ENCODE assay signal across 8 cellular contexts in the genomic region with DNA sequence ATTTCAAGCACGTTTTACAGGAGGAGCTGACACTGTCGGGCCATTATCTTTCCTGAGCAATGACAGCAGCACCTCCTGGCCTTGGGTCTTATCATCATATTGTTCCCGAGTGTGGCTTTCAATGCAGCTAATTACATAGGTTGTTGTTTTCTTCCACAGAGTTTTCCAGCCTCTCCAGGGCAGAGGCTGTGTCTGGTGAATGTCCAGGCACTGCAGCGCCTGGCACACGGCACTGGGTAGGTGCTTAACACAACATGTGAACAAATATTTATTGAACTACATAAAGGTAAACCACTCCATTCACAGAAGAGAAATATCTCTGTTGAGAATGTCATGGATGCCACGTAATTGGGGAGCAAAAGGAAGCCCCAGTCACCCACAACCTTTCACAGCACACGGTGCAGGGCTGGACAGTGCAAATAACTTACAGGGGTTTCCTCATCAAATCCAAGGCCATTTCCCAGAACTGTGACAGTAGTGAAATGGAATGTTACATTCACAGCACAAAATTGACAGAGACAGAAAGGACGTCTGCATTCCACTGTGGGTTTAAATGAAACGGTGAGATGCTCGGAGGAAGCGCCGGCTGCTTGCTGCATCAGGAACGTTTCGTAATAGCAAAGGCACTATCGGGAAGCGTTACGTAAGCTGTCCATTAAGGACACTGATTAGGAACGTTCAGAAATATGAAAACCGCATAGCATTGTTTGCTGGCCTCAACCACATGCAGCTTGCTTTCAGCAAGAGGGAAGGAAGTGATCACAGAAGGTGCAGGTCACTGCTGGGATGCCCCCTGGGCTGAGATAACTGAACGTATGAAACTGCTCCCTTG. TPM values are rescaled to one million over a fixed set of nuclear protein-coding genes. Genes with fewer than 3 reads are reported as not detected.
A peak's percentile ranks its signal among the peaks of the same experiment; 100 is the strongest.
DNase-seq lines count a peak whose midpoint lies in the region; ATAC-seq and TF ChIP-seq lines count a peak whose summit lies in the region.

No MANE protein-coding gene starts in this region.

- H3K27ac ChIP-seq in liver (ENCODE audit: low read depth in 1 of 2, low read length in 2 of 2) (peak overlapping the region in 1 of 2 donors; percentile 46), suprapubic skin (no peak overlapping the region)

- H3K36me3 ChIP-seq in liver (ENCODE audit: control insufficient read depth in 4 of 4, insufficient read depth in 3 of 4, low read depth in 1 of 4, low read length in 3 of 4) = no peaks in the 10 kb centered on the region
- no peaks in the 10 kb centered on the region for H3K36me3 ChIP-seq in suprapubic skin
- H3K36me3 ChIP-seq in HAP-1 (replicated peaks) = no peaks in the 10 kb centered on the region

- peaks cover 0 to 15% (median 7%) of the 10 kb centered on the region in 4 donors for H3K27me3 ChIP-seq in liver (ENCODE audit: control insufficient read depth in 4 of 4, insufficient read depth in 4 of 4, low read length in 3 of 4)
- H3K27me3 ChIP-seq in suprapubic skin = peaks cover 51% of the 10 kb centered on the region
- H3K27me3 ChIP-seq in HAP-1 (ENCODE audit: low read depth) = no peaks in the 10 kb centered on the region

- H3K9ac ChIP-seq in liver (ENCODE audit: low read depth in 1 of 2, low read length in 2 of 2) = no peak overlapping the region

- ATAC-seq in GM19395 (IDR thresholded peaks at IDR 0.05; ENCODE audit: unreplicated experiment) = no peak

- TF ChIP-seq CTCF in astrocyte of the cerebellum (IDR thresholded peaks at IDR 0.05; ENCODE audit: low read depth, low read length, missing control alignments) (no peak), liver (IDR thresholded peaks at IDR 0.05; ENCODE audit: low read depth, low read length, missing input control) (no peak), suprapubic skin (IDR thresholded peaks at IDR 0.05) (no peak)

- no peak for TF ChIP-seq POLR2A in suprapubic skin (IDR thresholded peaks at IDR 0.05)

- H3K9me3 ChIP-seq in liver (ENCODE audit: control insufficient read depth in 4 of 4, low read length in 3 of 4) (peaks cover 0 to 8% (median 2%) of the 10 kb centered on the region in 4 donors), suprapubic skin (no peaks in the 10 kb centered on the region), HAP-1 (no peaks in the 10 kb centered on the region)

- in situ Hi-C loops in astrocyte of the cerebellum (cut with HindIII; ENCODE audit: low sequenced_read_pairs) (no loop called here), HAP-1 (cut with MboI; ENCODE audit: low sequenced_read_pairs) (no loop called here)

- H3K4me1 ChIP-seq in liver (ENCODE audit: control insufficient read depth in 4 of 4, insufficient read depth in 4 of 4, low read length in 3 of 4) (peaks cover 0 to 5% (median 2%) of the 10 kb centered on the region in 4 donors), suprapubic skin (peaks cover 29% of the 10 kb centered on the region), HAP-1 (no peaks in the 10 kb centered on the region)

- 12% methylated on average over 20 of the region's 20 CpGs for WGBS in liver
- 23% methylated on average over 20 of the region's 20 CpGs for WGBS in suprapubic skin

- DNase-seq in AG08395 (ENCODE audit: low spot score) = peak; percentile 83
- DNase-seq in Kasumi-1 (lab: John Stamatoyannopoulos, UW) = peak; percentile 95 to 97
- DNase-seq in astrocyte of the cerebellum (ENCODE audit: low read depth) = peak; percentile 88
- no peak for DNase-seq in islet precursor cell
- no peak for DNase-seq in suprapubic skin (ENCODE audit: low spot score in 2 of 2)
- DNase-seq in HAP-1 (ENCODE audit: low spot score in 2 of 2) = no peak

- TF ChIP-seq EP300 in suprapubic skin (IDR thresholded peaks at IDR 0.05) = no peak

- TF ChIP-seq RAD21 in liver (IDR thresholded peaks at IDR 0.05) = peak in 1 of 2 donors; percentile 26

- H3K4me3 ChIP-seq in astrocyte of the cerebellum (ENCODE audit: low read depth, low read length) (no peak overlapping the region), liver (ENCODE audit: low read depth in 1 of 3, low read length in 3 of 3) (no peak overlapping the region), suprapubic skin (no peak overlapping the region), HAP-1 (no peak overlapping the region)

TF ChIP-seq in liver, 16 proteins besides CTCF, POLR2A, EP300 and RAD21:
- TF ChIP-seq, protein P1, sequence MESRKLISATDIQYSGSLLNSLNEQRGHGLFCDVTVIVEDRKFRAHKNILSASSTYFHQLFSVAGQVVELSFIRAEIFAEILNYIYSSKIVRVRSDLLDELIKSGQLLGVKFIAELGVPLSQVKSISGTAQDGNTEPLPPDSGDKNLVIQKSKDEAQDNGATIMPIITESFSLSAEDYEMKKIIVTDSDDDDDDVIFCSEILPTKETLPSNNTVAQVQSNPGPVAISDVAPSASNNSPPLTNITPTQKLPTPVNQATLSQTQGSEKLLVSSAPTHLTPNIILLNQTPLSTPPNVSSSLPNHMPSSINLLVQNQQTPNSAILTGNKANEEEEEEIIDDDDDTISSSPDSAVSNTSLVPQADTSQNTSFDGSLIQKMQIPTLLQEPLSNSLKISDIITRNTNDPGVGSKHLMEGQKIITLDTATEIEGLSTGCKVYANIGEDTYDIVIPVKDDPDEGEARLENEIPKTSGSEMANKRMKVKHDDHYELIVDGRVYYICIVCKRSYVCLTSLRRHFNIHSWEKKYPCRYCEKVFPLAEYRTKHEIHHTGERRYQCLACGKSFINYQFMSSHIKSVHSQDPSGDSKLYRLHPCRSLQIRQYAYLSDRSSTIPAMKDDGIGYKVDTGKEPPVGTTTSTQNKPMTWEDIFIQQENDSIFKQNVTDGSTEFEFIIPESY (IDR thresholded peaks at IDR 0.05) = no peak
- TF ChIP-seq SP1 (IDR thresholded peaks at IDR 0.05) (peak; percentile 29), NR2F2 (IDR thresholded peaks at IDR 0.05) (no peak), TAF1 (conservative IDR thresholded peaks at IDR 0.05) (no peak)

RNA-seq across cellular contexts. Expression of a gene that starts 6.4 kb away (rescaled TPM):
- under 1 TPM; 0.08 to 0.23 TPM for total RNA-seq in liver
- under 1 TPM in 1 of 2 donors, not detected in 1; 0.03 TPM for polyA plus RNA-seq in liver
- not detected for total RNA-seq in suprapubic skin

Comparison
In these comparisons a context has a peak if more than half of its experiments do, and no peak if none do; other contexts are left out.
1. DNase-seq: peak in AG08395 (single experiment), Kasumi-1 (2 of 2) and astrocyte of the cerebellum (single experiment); none in islet precursor cell (single experiment), suprapubic skin (0 of 2) and HAP-1 (0 of 2).